ENCODE assay signal across 10 cellular contexts in the genomic region with DNA sequence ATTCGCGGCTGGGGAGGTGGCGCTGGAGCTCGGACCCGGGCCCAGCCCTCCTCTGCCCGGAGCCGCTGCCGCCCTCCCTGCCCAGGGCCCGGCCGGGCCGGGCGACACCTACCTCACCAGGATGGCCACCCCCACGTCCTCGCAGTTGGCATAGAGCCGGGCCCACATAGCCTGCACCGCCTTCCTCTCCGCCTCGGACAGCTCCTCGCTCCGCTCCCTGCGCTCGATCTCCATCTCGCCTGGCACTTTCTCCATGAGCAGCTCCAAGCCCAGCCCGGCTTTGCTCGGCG. TPM values are rescaled to one million over a fixed set of nuclear protein-coding genes. Genes with fewer than 3 reads are reported as not detected.
DNase-seq lines count a peak whose midpoint lies in the region; ATAC-seq and TF ChIP-seq lines count a peak whose summit lies in the region.
"Had no signal": no experiment of that assay in that cellular context is flagged by ENCODE, and none has a peak within 500 bp of the region (broad histone marks: within the 10 kb centered on the region; RNA-seq: fewer than 3 reads in every experiment).

No MANE protein-coding gene starts in this region.

- no peaks in the 10 kb centered on the region for H3K9me3 Mint-ChIP-seq in stimulated activated naive CD8-positive, alpha-beta T cell treated with anti-CD3 and anti-CD28 coated beads, Interleukin-15, amount 100 ng/mL, for 72 hours
- no peaks in the 10 kb centered on the region for H3K9me3 Mint-ChIP-seq in naive B cell

- peaks cover 33% of the 10 kb centered on the region for H3K27me3 Mint-ChIP-seq in stimulated activated naive CD8-positive, alpha-beta T cell treated with anti-CD3 and anti-CD28 coated beads, Interleukin-15, amount 100 ng/mL, for 72 hours
- peaks cover 18 to 46% (median 20%) of the 10 kb centered on the region in 3 donors for H3K27me3 Mint-ChIP-seq in naive B cell

- H3K36me3 Mint-ChIP-seq in naive B cell = peaks cover 3 to 4% of the 10 kb centered on the region in 2 donors

- peak overlapping the region; percentile 44 to 50 for H3K4me3 Mint-ChIP-seq in stimulated activated naive CD8-positive, alpha-beta T cell treated with anti-CD3 and anti-CD28 coated beads, Interleukin-15, amount 100 ng/mL, for 72 hours
- peak overlapping the region in 7 of 8 donors; percentile 33 to 73 (median 63) for H3K4me3 Mint-ChIP-seq in naive B cell

- peak; percentile 49 for ATAC-seq in stimulated activated naive CD8-positive, alpha-beta T cell treated with anti-CD3 and anti-CD28 coated beads, Interleukin-15, amount 100 ng/mL, for 72 hours
- ATAC-seq in stimulated activated naive CD8-positive, alpha-beta T cell treated with anti-CD3 and anti-CD28 coated beads, Interleukin-15, Interleukin-2, amounts not matched to agents 100 U/mL and 50 U/mL, for 24 hours = no peak
- ATAC-seq in naive B cell (ENCODE audit: low read depth in 2 of 2) = peak; percentile 28 to 32
- ATAC-seq in GM19463 (IDR thresholded peaks at IDR 0.05; ENCODE audit: unreplicated experiment) = no peak
- ATAC-seq in GM21367 (IDR thresholded peaks at IDR 0.05; ENCODE audit: unreplicated experiment) = no peak
- ATAC-seq in HG03460 (IDR thresholded peaks at IDR 0.05; ENCODE audit: unreplicated experiment) = no peak

- DNase-seq in stimulated activated naive CD8-positive, alpha-beta T cell treated with anti-CD3 and anti-CD28 coated beads, Interleukin-15, amount 100 ng/mL, for 72 hours = no peak
- DNase-seq in stimulated activated naive CD8-positive, alpha-beta T cell treated with anti-CD3 and anti-CD28 coated beads, Interleukin-15, Interleukin-2, amounts not matched to agents 100 U/mL and 50 U/mL, for 24 hours = no peak
- DNase-seq in fibroblast of pulmonary artery (ENCODE audit: low read depth) (peak; percentile 60), naive B cell (no peak), mesenteric fat pad (ENCODE audit: low spot score) (no peak)

- H3K27ac Mint-ChIP-seq in stimulated activated naive CD8-positive, alpha-beta T cell treated with anti-CD3 and anti-CD28 coated beads, Interleukin-15, amount 100 ng/mL, for 72 hours = no peak overlapping the region
- no peak overlapping the region for H3K27ac Mint-ChIP-seq in naive B cell
- H3K27ac Mint-ChIP-seq: CD14-positive monocyte had no signal

- TF ChIP-seq CTCF in fibroblast of pulmonary artery (IDR thresholded peaks at IDR 0.05; ENCODE audit: low read length, missing control alignments) = no peak

- H3K4me3 ChIP-seq in fibroblast of pulmonary artery (replicated peaks; ENCODE audit: low read depth, low read length) = peak overlapping the region; percentile 73

- peaks cover 26% of the 10 kb centered on the region for H3K4me1 Mint-ChIP-seq in stimulated activated naive CD8-positive, alpha-beta T cell treated with anti-CD3 and anti-CD28 coated beads, Interleukin-15, amount 100 ng/mL, for 72 hours
- peaks cover 19 to 42% (median 30%) of the 10 kb centered on the region in 3 donors for H3K4me1 Mint-ChIP-seq in naive B cell

RNA-seq across cellular contexts. Expression of a gene that starts 0.3 kb away (rescaled TPM):
- polyA plus RNA-seq in naive B cell (ENCODE audit: low read depth in 6 of 6) = 1 to 10 TPM in 2 of 6 donors, under 1 TPM in 4; 0.21 to 2.4 (median 0.79) TPM
- 55.6 TPM for total RNA-seq in mesenteric fat pad
- total RNA-seq: activated CD8-positive, alpha-beta memory T cell treated with anti-CD3 and anti-CD28 coated beads for 36 hours had no signal
- polyA plus RNA-seq: CD14-positive monocyte had no signal

RNA-seq across cellular contexts. Expression of a gene that starts 2.6 kb away (rescaled TPM):
- 10 to 100 TPM; 21.6 to 54.4 (median 34.3) TPM for polyA plus RNA-seq in naive B cell (ENCODE audit: low read depth in 6 of 6)
- total RNA-seq in mesenteric fat pad = 5.4 TPM
- polyA plus RNA-seq: CD14-positive monocyte had no signal

RNA-seq across cellular contexts. Expression of a gene that starts 36.0 kb away (rescaled TPM):
- 100 to 1,000 TPM in 1 of 6 donors, 10 to 100 TPM in 5; 44.0 to 148 (median 51.7) TPM for polyA plus RNA-seq in naive B cell (ENCODE audit: low read depth in 6 of 6)
- 52.7 TPM for total RNA-seq in mesenteric fat pad

RNA-seq across cellular contexts. Expression of a gene that starts 48.4 kb away (rescaled TPM):
- 1 to 10 TPM in 1 of 6 donors, under 1 TPM in 4, not detected in 1; 0.22 to 1.0 (median 0.48) TPM for polyA plus RNA-seq in naive B cell (ENCODE audit: low read depth in 6 of 6)
- 5.5 TPM for total RNA-seq in mesenteric fat pad
- total RNA-seq: activated CD8-positive, alpha-beta memory T cell treated with anti-CD3 and anti-CD28 coated beads for 36 hours had no signal

Comparison
In these comparisons a context has a peak if more than half of its experiments do, and no peak if none do; other contexts are left out.
1. ATAC-seq: peak in stimulated activated naive CD8-positive, alpha-beta T cell treated with anti-CD3 and anti-CD28 coated beads, Interleukin-15, amount 100 ng/mL, for 72 hours (single experiment) and naive B cell (2 of 2); none in stimulated activated naive CD8-positive, alpha-beta T cell treated with anti-CD3 and anti-CD28 coated beads, Interleukin-15, Interleukin-2, amounts not matched to agents 100 U/mL and 50 U/mL, for 24 hours (single experiment), GM19463 (single experiment), GM21367 (single experiment) and HG03460 (single experiment).